ENCODE assay signal across 21 cellular contexts in the genomic region with DNA sequence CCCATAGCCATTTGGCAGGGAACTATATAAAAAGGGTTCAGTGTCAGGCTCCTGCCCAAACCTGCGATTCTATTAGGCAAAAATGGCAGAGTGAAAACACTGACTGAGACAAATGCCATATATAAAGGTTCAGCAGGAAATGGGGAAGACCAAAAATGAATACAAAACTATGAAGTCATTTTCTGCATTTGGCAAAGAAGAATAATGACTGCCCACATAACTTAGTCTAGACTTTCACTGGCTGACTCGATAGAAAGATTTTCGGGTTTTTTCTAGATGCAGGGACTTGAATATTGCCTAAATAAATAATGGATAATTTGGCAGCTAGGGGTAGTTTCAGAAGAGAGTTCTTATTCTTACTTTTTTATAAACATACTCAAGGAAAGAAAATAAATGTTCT.
DNase-seq lines count a peak whose midpoint lies in the region; ATAC-seq, FAIRE-seq and TF ChIP-seq lines count a peak whose summit lies in the region.
"Had no signal": no experiment of that assay in that cellular context is flagged by ENCODE, and none has a peak within 500 bp of the region (broad histone marks: within the 10 kb centered on the region; RNA-seq: fewer than 3 reads in every experiment).

No MANE protein-coding gene starts in this region.

- H3K27ac ChIP-seq in MM.1S (ENCODE audit: low read length) (no peak overlapping the region), tibial artery (peak overlapping the region; percentile 21 to 32), body of pancreas (no peak overlapping the region)
- no peak overlapping the region for H3K27ac ChIP-seq in CD4-positive, alpha-beta memory T cell (ENCODE audit: low read depth, low read length)
- H3K27ac ChIP-seq: cardiac muscle cell, lower lobe of right lung had no signal

- no peaks in the 10 kb centered on the region for H4K20me1 ChIP-seq in MM.1S (ENCODE audit: insufficient read depth, low read length)

- no peaks in the 10 kb centered on the region for H3K9me3 ChIP-seq in MM.1S (replicated peaks; ENCODE audit: insufficient read depth, low read length)
- H3K9me3 ChIP-seq in tibial artery = no peaks in the 10 kb centered on the region
- no peaks in the 10 kb centered on the region for H3K9me3 ChIP-seq in CD4-positive, alpha-beta memory T cell (ENCODE audit: control insufficient read depth in 1 of 2, low read length in 2 of 2)
- H3K9me3 ChIP-seq in body of pancreas = no peaks in the 10 kb centered on the region
- H3K9me3 ChIP-seq: lower lobe of right lung had no signal

- no peaks in the 10 kb centered on the region for H3K36me3 Mint-ChIP-seq in chondrocyte (ENCODE audit: low read depth)
- no peaks in the 10 kb centered on the region for H3K36me3 Mint-ChIP-seq in CD4-positive, alpha-beta memory T cell
- H3K36me3 Mint-ChIP-seq: activated naive CD8-positive, alpha-beta T cell treated with anti-CD3 and anti-CD28 coated beads, Interleukin-2, amount 10 ng/mL, durations not matched to agents 7 days and 5 days; T-cell had no signal

- H3K79me2 ChIP-seq in MM.1S (ENCODE audit: low read length) = no peaks in the 10 kb centered on the region

- H3K4me1 ChIP-seq in MM.1S (ENCODE audit: low read length) (peaks cover 7% of the 10 kb centered on the region; the same call in 1 of the 2 replicates), tibial artery (peaks cover 0 to 17% (median 6%) of the 10 kb centered on the region in 4 donors), body of pancreas (no peaks in the 10 kb centered on the region)
- peaks cover 13% of the 10 kb centered on the region for H3K4me1 ChIP-seq in CD4-positive, alpha-beta memory T cell (ENCODE audit: insufficient read depth, low read length)
- H3K4me1 ChIP-seq: lower lobe of right lung had no signal

- POLR2A ChIA-PET in CD4-positive, alpha-beta memory T cell (lab: Charles Lee; ENCODE audit: partially characterized antibody) = no interaction called here

- peak overlapping the region; percentile 6; the same call in 1 of the 2 replicates for H3K4me2 ChIP-seq in MM.1S (ENCODE audit: low read depth, low read length)

- peak; percentile 77 for FAIRE-seq in GM12892 (lab: Jason Lieb, UNC)
- FAIRE-seq: HepG2, TTC549 had no signal

- H3K4me3 ChIP-seq in MM.1S (ENCODE audit: low read length) = no peak overlapping the region
- no peak overlapping the region for H3K4me3 ChIP-seq in tibial artery
- H3K4me3 ChIP-seq in CD4-positive, alpha-beta memory T cell (ENCODE audit: low read length in 2 of 2) = no peak overlapping the region
- H3K4me3 ChIP-seq in body of pancreas = no peak overlapping the region
- H3K4me3 ChIP-seq: cardiac muscle cell, lower lobe of right lung had no signal

- peaks cover 8% of the 10 kb centered on the region for H3K27me3 Mint-ChIP-seq in chondrocyte (ENCODE audit: low read depth)
- H3K27me3 Mint-ChIP-seq in CD4-positive, alpha-beta memory T cell = no peaks in the 10 kb centered on the region
- H3K27me3 Mint-ChIP-seq: activated naive CD8-positive, alpha-beta T cell treated with anti-CD3 and anti-CD28 coated beads, Interleukin-2, amount 10 ng/mL, durations not matched to agents 7 days and 5 days; T-cell had no signal

- H3K27me3 ChIP-seq in MM.1S (replicated peaks; ENCODE audit: insufficient read depth, low read length) (no peaks in the 10 kb centered on the region), tibial artery (no peaks in the 10 kb centered on the region), body of pancreas (no peaks in the 10 kb centered on the region)
- H3K27me3 ChIP-seq in CD4-positive, alpha-beta memory T cell (ENCODE audit: insufficient read depth, low read length) = no peaks in the 10 kb centered on the region
- H3K27me3 ChIP-seq: cardiac muscle cell had no signal

- DNase-seq in GM12892 (ENCODE audit: insufficient read length) = no peak
- DNase-seq in MM.1S = peak; percentile 45
- no peak for DNase-seq in chondrocyte (ENCODE audit: low spot score)
- DNase-seq in tibial artery = no peak
- no peak for DNase-seq in CD4-positive, alpha-beta memory T cell
- no peak for DNase-seq in body of pancreas
- DNase-seq: activated CD4-positive, alpha-beta T cell treated with anti-CD3 and anti-CD28 coated beads for 48 hours; activated naive CD8-positive, alpha-beta T cell treated with anti-CD3 and anti-CD28 coated beads, Interleukin-2, amount 10 ng/mL, durations not matched to agents 7 days and 5 days; dermis blood vessel endothelial cell; lower lobe of right lung; NCI-H1436; NCI-H774; OCI-M1; SHP77 treated with DMSO at 0.1 percent for 48 hours; stimulated activated CD8-positive, alpha-beta memory T cell treated with anti-CD3 and anti-CD28 coated beads, Interleukin-4, amount 100 ng/mL, for 48 hours; T-cell had no signal

- ATAC-seq in HG02981 (IDR thresholded peaks at IDR 0.05; ENCODE audit: unreplicated experiment) (no peak), body of pancreas (no peak)
- ATAC-seq: HCT116, HepG2, lower lobe of right lung, T-cell had no signal

- peaks cover 5% of the 10 kb centered on the region for H3K4me1 Mint-ChIP-seq in chondrocyte (ENCODE audit: low read depth)
- peaks cover 1 to 12% (median 5%) of the 10 kb centered on the region in 4 donors for H3K4me1 Mint-ChIP-seq in CD4-positive, alpha-beta memory T cell
- H3K4me1 Mint-ChIP-seq: activated naive CD8-positive, alpha-beta T cell treated with anti-CD3 and anti-CD28 coated beads, Interleukin-2, amount 10 ng/mL, durations not matched to agents 7 days and 5 days had no signal

- H3K36me3 ChIP-seq in MM.1S (replicated peaks; ENCODE audit: insufficient read depth, low read length) (no peaks in the 10 kb centered on the region), tibial artery (no peaks in the 10 kb centered on the region), body of pancreas (replicated peaks in 1 of 2; ENCODE audit: insufficient read depth in 1 of 2, low read depth in 2 of 2) (no peaks in the 10 kb centered on the region)
- H3K36me3 ChIP-seq in CD4-positive, alpha-beta memory T cell (ENCODE audit: insufficient read depth, low read length) = no peaks in the 10 kb centered on the region
- H3K36me3 ChIP-seq: cardiac muscle cell, lower lobe of right lung had no signal

- intact Hi-C loops in tibial artery (cut with DNase I; ENCODE audit: low total_unique reads) = no loop called here
- intact Hi-C loops in CD4-positive, alpha-beta memory T cell (cut with micrococcal nuclease) = no loop called here
- intact Hi-C loops in body of pancreas (cut with DNase I) = no loop called here

- WGBS in body of pancreas, 2 donors = 51 to 55% methylated on average over 3 of the region's 3 CpGs

- TF ChIP-seq CTCF in MM.1S (IDR thresholded peaks at IDR 0.05; ENCODE audit: low read length) = no peak
- no peak for TF ChIP-seq CTCF in chondrocyte (IDR thresholded peaks at IDR 0.05)
- no peak for TF ChIP-seq CTCF in tibial artery (IDR thresholded peaks at IDR 0.05)
- no peak for TF ChIP-seq CTCF in body of pancreas (IDR thresholded peaks at IDR 0.05)

- no peaks in the 10 kb centered on the region for H3K9me2 ChIP-seq in MM.1S (replicated peaks; ENCODE audit: insufficient read depth, low read length)

- H3K27ac Mint-ChIP-seq in chondrocyte (ENCODE audit: unreplicated experiment) = peak overlapping the region; percentile 76
- H3K27ac Mint-ChIP-seq in CD4-positive, alpha-beta memory T cell = peak overlapping the region in 1 of 7 donors; percentile 11
- H3K27ac Mint-ChIP-seq: activated naive CD8-positive, alpha-beta T cell treated with anti-CD3 and anti-CD28 coated beads, Interleukin-2, amount 10 ng/mL, durations not matched to agents 7 days and 5 days; T-cell had no signal

- CTCF ChIA-PET in CD4-positive, alpha-beta memory T cell (lab: Charles Lee; ENCODE audit: partially characterized antibody) = interaction anchor here (1.7 kb wide), 1 partner anchor 56 kb away, joined by 3 read pairs; no protein-coding TSS in a partner anchor

- H3K4me3 Mint-ChIP-seq in chondrocyte (ENCODE audit: unreplicated experiment) = no peak overlapping the region
- no peak overlapping the region for H3K4me3 Mint-ChIP-seq in CD4-positive, alpha-beta memory T cell
- H3K4me3 Mint-ChIP-seq: activated naive CD8-positive, alpha-beta T cell treated with anti-CD3 and anti-CD28 coated beads, Interleukin-2, amount 10 ng/mL, durations not matched to agents 7 days and 5 days; T-cell had no signal

- no peaks in the 10 kb centered on the region for H3K9me3 Mint-ChIP-seq in chondrocyte (ENCODE audit: low read depth)
- H3K9me3 Mint-ChIP-seq in CD4-positive, alpha-beta memory T cell = no peaks in the 10 kb centered on the region
- H3K9me3 Mint-ChIP-seq: activated naive CD8-positive, alpha-beta T cell treated with anti-CD3 and anti-CD28 coated beads, Interleukin-2, amount 10 ng/mL, durations not matched to agents 7 days and 5 days; T-cell had no signal

- H3F3A ChIP-seq in MM.1S (ENCODE audit: insufficient read depth, low read length) = no peaks in the 10 kb centered on the region

- no peak overlapping the region for H3K9ac ChIP-seq in MM.1S (ENCODE audit: low read length)

- TF ChIP-seq POLR2A in GM12892 (IDR thresholded peaks at IDR 0.05; ENCODE audit: low read depth, low read length) (no peak), body of pancreas (IDR thresholded peaks at IDR 0.05) (no peak)

- no peak overlapping the region for H2AFZ ChIP-seq in MM.1S (ENCODE audit: low read length)

Comparison
In these comparisons a context has a peak if more than half of its experiments do, and no peak if none do; other contexts are left out.
1. H3K27ac ChIP-seq: peak in tibial artery (2 of 2); none in MM.1S (single experiment), CD4-positive, alpha-beta memory T cell (single experiment) and body of pancreas (0 of 4).